ENCODE assay signal across 28 cellular contexts in genomic region chr2:210718503-210718902, GRCh38.
"Had no signal": no experiment of that assay in that cellular context is flagged by ENCODE, and none has a peak within 500 bp of the region (broad histone marks: within the 10 kb centered on the region; RNA-seq: fewer than 3 reads in every experiment).

No MANE protein-coding gene starts in this region.

- H2AFZ ChIP-seq: PC-9 had no signal

- ATAC-seq: Panc1, Right ventricle myocardium inferior, T-cell had no signal

- DNase-seq: Karpas-422, MG63, NCI-H1048, NCI-H1092 treated with DMSO at 0.1 percent for 48 hours, NCI-H1417 treated with DMSO at 0.1 percent for 48 hours, NCI-H1436 treated with DMSO at 0.1 percent for 48 hours, NCI-H1694 treated with DMSO at 0.1 percent for 48 hours, NCI-H187 treated with DMSO at 0.1 percent for 48 hours, NCI-H2029, NCI-H2081, NCI-H2171 treated with DMSO at 0.1 percent for 48 hours, NCI-H2227 treated with DMSO at 0.1 percent for 48 hours, NCI-H345, NCI-H446, NCI-H510A treated with DMSO at 0.1 percent for 48 hours, NCI-H524 treated with DMSO at 0.1 percent for 48 hours, NCI-H526 treated with DMSO at 0.1 percent for 48 hours, NCI-H774, PC-9, SHP77, SIG-M5, SJCRH30, T-cell had no signal

- H3K36me3 ChIP-seq: MG63, SJCRH30 had no signal

- H3K9me3 ChIP-seq: MG63, SJCRH30 had no signal

- H3K27ac ChIP-seq: KMS-11, PC-9, RWPE1, SJCRH30, SK-N-MC had no signal

- H3K27me3 Mint-ChIP-seq: T-cell had no signal

- H3K4me3 ChIP-seq: MG63, PC-9, SJCRH30, SK-N-MC had no signal

- H3K27ac Mint-ChIP-seq: T-cell had no signal

- H3K4me3 Mint-ChIP-seq: T-cell had no signal

- H3K36me3 Mint-ChIP-seq: T-cell had no signal

- H3K9me3 Mint-ChIP-seq: T-cell had no signal

- H3K4me2 ChIP-seq: KMS-11, PC-9 had no signal

- H3K9ac ChIP-seq: KMS-11 had no signal

- H3K4me1 Mint-ChIP-seq: T-cell had no signal

- H3K27me3 ChIP-seq: MG63, SJCRH30 had no signal
